Comparison of ENCODE assay signal across 8 cellular contexts in the genomic region with DNA sequence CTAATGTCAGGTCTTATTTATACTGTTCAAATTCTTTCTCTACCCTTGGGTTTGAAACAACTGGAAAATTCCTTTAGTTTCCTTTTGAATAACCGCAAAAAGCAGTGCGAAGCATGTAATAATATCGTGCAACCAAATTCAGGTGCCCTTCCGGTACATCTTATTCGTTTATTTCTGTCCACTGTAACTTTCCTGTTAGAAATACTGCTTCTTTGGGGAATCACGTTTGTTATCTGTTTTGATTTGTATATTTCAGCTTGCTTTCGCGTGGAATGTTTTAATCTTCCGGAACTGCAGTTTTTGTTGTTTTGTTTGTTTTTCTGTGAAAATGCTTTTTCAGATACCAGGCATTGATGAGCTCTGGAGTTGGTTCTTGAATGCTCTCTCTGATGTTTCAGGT. TPM values are rescaled to one million over a fixed set of nuclear protein-coding genes. Genes with fewer than 3 reads are reported as not detected.
DNase-seq lines count a peak whose midpoint lies in the region; ATAC-seq lines count a peak whose summit lies in the region.

No MANE protein-coding gene starts in this region.

- peaks cover 4% of the 10 kb centered on the region for H3K4me1 ChIP-seq in iPS-18a (ENCODE audit: control insufficient read depth, low read depth, low read length)

- POLR2A ChIA-PET in activated CD4-positive, alpha-beta memory T cell treated with anti-CD3 and anti-CD28 coated beads for 36 hours (lab: Charles Lee): no interaction called here

- peaks cover 17% of the 10 kb centered on the region for H3K4me1 Mint-ChIP-seq in activated CD4-positive, alpha-beta memory T cell treated with anti-CD3 and anti-CD28 coated beads for 36 hours (ENCODE audit: low read depth)

- H3K4me3 ChIP-seq in iPS-18a (ENCODE audit: low read length): peak overlapping the region; percentile 67

- DNase-seq in NCI-H748 (lab: John Stamatoyannopoulos, UW; ENCODE audit: unreplicated experiment): peak; percentile 20
- DNase-seq in NCI-H748 treated with DMSO at 0.1 percent for 48 hours (lab: John Stamatoyannopoulos, UW): no peak
- no peak for DNase-seq in activated CD4-positive, alpha-beta memory T cell treated with anti-CD3 and anti-CD28 coated beads for 36 hours
- DNase-seq in superior temporal gyrus (ENCODE audit: extremely low spot score): peak; percentile 46
- DNase-seq in HCEC 1CT: no peak
- no peak for DNase-seq in NCI-H1105 treated with DMSO at 0.1 percent for 48 hours (lab: John Stamatoyannopoulos, UW)

- peak overlapping the region; percentile 92 for H3K4me3 Mint-ChIP-seq in activated CD4-positive, alpha-beta memory T cell treated with anti-CD3 and anti-CD28 coated beads for 36 hours

- no peaks in the 10 kb centered on the region for H3K27me3 Mint-ChIP-seq in activated CD4-positive, alpha-beta memory T cell treated with anti-CD3 and anti-CD28 coated beads for 36 hours

- no peaks in the 10 kb centered on the region for H3K9me3 Mint-ChIP-seq in activated CD4-positive, alpha-beta memory T cell treated with anti-CD3 and anti-CD28 coated beads for 36 hours

- H3K9ac ChIP-seq in iPS-18a (ENCODE audit: low read length): peak overlapping the region; percentile 87

- no peaks in the 10 kb centered on the region for H3K27me3 ChIP-seq in iPS-18a (ENCODE audit: control insufficient read depth, insufficient read depth, low read length)

- no peak overlapping the region for H3K27ac ChIP-seq in iPS-18a (ENCODE audit: low read length)

- intact Hi-C loops in activated CD4-positive, alpha-beta memory T cell treated with anti-CD3 and anti-CD28 coated beads for 36 hours (cut with micrococcal nuclease): loop anchor here (2.0 kb wide), 2 partner anchors 87 to 187 kb away; a partner anchor contains a TSS

- H3K27ac Mint-ChIP-seq in activated CD4-positive, alpha-beta memory T cell treated with anti-CD3 and anti-CD28 coated beads for 36 hours: peak overlapping the region; percentile 94

- peaks cover 6% of the 10 kb centered on the region for H3K36me3 Mint-ChIP-seq in activated CD4-positive, alpha-beta memory T cell treated with anti-CD3 and anti-CD28 coated beads for 36 hours

- CTCF ChIA-PET in activated CD4-positive, alpha-beta memory T cell treated with anti-CD3 and anti-CD28 coated beads for 36 hours (lab: Charles Lee): no interaction called here

- no peak for ATAC-seq in HG02798 (IDR thresholded peaks at IDR 0.05; ENCODE audit: poor library complexity, unreplicated experiment)

- peaks cover 6% of the 10 kb centered on the region for H3K36me3 ChIP-seq in iPS-18a (ENCODE audit: control insufficient read depth, low read depth, low read length)

- H3K9me3 ChIP-seq in iPS-18a (ENCODE audit: control insufficient read depth, low read depth, low read length): peaks cover 10% of the 10 kb centered on the region

RNA-seq across cellular contexts. Expression of a gene that starts 1.2 kb away (rescaled TPM):
- 10 to 100 TPM; 45.0 to 46.7 TPM for total RNA-seq in activated CD4-positive, alpha-beta memory T cell treated with anti-CD3 and anti-CD28 coated beads for 36 hours

Comparison
In these comparisons a context has a peak if more than half of its experiments do, and no peak if none do; other contexts are left out.
1. DNase-seq: peak in NCI-H748 (single experiment) and superior temporal gyrus (single experiment); none in NCI-H748 treated with DMSO at 0.1 percent for 48 hours (single experiment), activated CD4-positive, alpha-beta memory T cell treated with anti-CD3 and anti-CD28 coated beads for 36 hours (single experiment), HCEC 1CT (single experiment) and NCI-H1105 treated with DMSO at 0.1 percent for 48 hours (single experiment).